14 cellular contexts compared by ENCODE assay signal in the genomic region with DNA sequence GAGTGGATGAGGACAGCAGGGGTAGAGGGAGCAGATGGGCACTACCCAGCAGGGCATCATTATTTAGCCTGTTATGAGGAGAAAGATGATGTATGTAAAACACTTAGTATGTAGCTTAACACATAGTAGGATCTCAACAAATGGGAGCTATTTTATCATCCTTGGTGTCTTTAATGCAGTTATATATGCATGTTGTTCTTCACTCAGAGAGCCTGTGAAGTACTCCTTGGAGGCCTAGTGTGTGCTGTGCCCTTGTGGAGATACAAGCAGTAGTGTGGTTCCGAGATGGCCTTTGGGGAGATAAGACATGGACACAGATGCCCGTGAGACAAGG.
"Had no signal": no experiment of that assay in that cellular context is flagged by ENCODE, and none has a peak within 500 bp of the region (broad histone marks: within the 10 kb centered on the region; RNA-seq: fewer than 3 reads in every experiment).

No MANE protein-coding gene starts in this region.

- H3K36me3 ChIP-seq: esophagus squamous epithelium, suprapubic skin, transverse colon had no signal

- H3K27me3 ChIP-seq: esophagus squamous epithelium, hepatocyte, suprapubic skin, transverse colon had no signal

- H2AFZ ChIP-seq: hepatocyte had no signal

- H3K4me3 ChIP-seq: esophagus squamous epithelium, hepatocyte, suprapubic skin, transverse colon had no signal

- H3K4me2 ChIP-seq: hepatocyte had no signal

- H3K27ac ChIP-seq: esophagus squamous epithelium, hepatocyte, suprapubic skin had no signal

- H3K9me3 ChIP-seq: esophagus squamous epithelium, suprapubic skin, transverse colon had no signal

- DNase-seq: activated CD4-positive, alpha-beta memory T cell treated with anti-CD3 and anti-CD28 coated beads, Interleukin-2, amount 10 ng/mL, durations not matched to agents 7 days and 5 days; activated CD4-positive, alpha-beta T cell treated with anti-CD3 and anti-CD28 coated beads for 48 hours; activated CD4-positive, CD25-positive, alpha-beta regulatory T cell; activated CD8-positive, alpha-beta memory T cell treated with anti-CD3 and anti-CD28 coated beads, Interleukin-2, amount 10 ng/mL, durations not matched to agents 7 days and 5 days; effector CD8-positive, alpha-beta T cell; esophagus squamous epithelium; nucleus accumbens; posterior cingulate gyrus; stimulated activated naive CD8-positive, alpha-beta T cell treated with anti-CD3 and anti-CD28 coated beads, Interleukin-15, amount 100 ng/mL, for 72 hours; SW 1271; T-helper 2 cell had no signal
